Comparison of ENCODE assay signal across 1 cellular context in genomic region chr10:21749788-21750187, GRCh38.
TF ChIP-seq lines count a peak whose summit lies in the region.

No MANE protein-coding gene starts in this region.

TF ChIP-seq in WTC11, 78 proteins besides CTCF, POLR2A, EP300 and RAD21 (continued from another document):
- TF ChIP-seq, protein P1, sequence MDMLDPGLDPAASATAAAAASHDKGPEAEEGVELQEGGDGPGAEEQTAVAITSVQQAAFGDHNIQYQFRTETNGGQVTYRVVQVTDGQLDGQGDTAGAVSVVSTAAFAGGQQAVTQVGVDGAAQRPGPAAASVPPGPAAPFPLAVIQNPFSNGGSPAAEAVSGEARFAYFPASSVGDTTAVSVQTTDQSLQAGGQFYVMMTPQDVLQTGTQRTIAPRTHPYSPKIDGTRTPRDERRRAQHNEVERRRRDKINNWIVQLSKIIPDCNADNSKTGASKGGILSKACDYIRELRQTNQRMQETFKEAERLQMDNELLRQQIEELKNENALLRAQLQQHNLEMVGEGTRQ (CRISPR knock-in tag; IDR thresholded peaks at IDR 0.05) = no peak
- TF ChIP-seq NFYB (CRISPR knock-in tag; conservative IDR thresholded peaks at IDR 0.05; ENCODE audit: low read depth) (no peak), NR3C1 (CRISPR knock-in tag; conservative IDR thresholded peaks at IDR 0.05; ENCODE audit: low read depth) (no peak), HMGA2 (CRISPR knock-in tag; IDR thresholded peaks at IDR 0.05) (no peak), PRRX2 (CRISPR knock-in tag; IDR thresholded peaks at IDR 0.05) (no peak), ETV6 (CRISPR knock-in tag; IDR thresholded peaks at IDR 0.05) (no peak), SP1 (CRISPR knock-in tag; conservative IDR thresholded peaks at IDR 0.05) (no peak), ZSCAN18 (CRISPR knock-in tag; IDR thresholded peaks at IDR 0.05) (no peak), ZNF232 (CRISPR knock-in tag; IDR thresholded peaks at IDR 0.05) (no peak), MXD4 (CRISPR knock-in tag; IDR thresholded peaks at IDR 0.05; ENCODE audit: borderline replicate concordance) (no peak), CREM (CRISPR knock-in tag; IDR thresholded peaks at IDR 0.05) (no peak)
- TF ChIP-seq, protein P2, sequence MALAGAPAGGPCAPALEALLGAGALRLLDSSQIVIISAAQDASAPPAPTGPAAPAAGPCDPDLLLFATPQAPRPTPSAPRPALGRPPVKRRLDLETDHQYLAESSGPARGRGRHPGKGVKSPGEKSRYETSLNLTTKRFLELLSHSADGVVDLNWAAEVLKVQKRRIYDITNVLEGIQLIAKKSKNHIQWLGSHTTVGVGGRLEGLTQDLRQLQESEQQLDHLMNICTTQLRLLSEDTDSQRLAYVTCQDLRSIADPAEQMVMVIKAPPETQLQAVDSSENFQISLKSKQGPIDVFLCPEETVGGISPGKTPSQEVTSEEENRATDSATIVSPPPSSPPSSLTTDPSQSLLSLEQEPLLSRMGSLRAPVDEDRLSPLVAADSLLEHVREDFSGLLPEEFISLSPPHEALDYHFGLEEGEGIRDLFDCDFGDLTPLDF (CRISPR knock-in tag; IDR thresholded peaks at IDR 0.05) = no peak
TF ChIP-seq in WTC11: peak in this region for 0.
